Comparison of ENCODE assay signal across 24 cellular contexts in the genomic region with DNA sequence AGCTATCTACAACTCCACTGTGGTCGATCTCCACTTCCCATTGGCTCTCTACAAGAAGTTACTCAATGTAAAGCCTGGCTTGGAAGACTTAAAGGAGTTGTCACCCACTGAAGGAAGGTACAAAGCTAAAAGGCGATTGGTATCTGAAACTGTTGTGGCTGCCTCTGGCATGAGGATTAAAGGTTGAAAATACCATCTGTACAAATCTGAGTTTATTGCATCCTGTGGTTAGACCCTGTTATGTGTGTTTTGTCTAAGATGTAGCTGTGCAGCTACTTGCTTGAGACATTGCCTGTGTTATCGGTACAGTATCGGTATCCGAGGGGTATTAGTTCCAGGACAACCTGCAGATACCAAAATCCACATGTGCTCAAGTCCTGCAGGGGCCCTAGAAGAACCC.
"Had no signal": no experiment of that assay in that cellular context is flagged by ENCODE, and none has a peak within 500 bp of the region (broad histone marks: within the 10 kb centered on the region; RNA-seq: fewer than 3 reads in every experiment).

No MANE protein-coding gene starts in this region.

- H3K27me3 ChIP-seq: dorsolateral prefrontal cortex, esophagus muscularis mucosa, gastroesophageal sphincter, heart left ventricle, hepatocyte, left lung had no signal

- H3K79me2 ChIP-seq: hepatocyte had no signal

- H3K4me2 ChIP-seq: hepatocyte had no signal

- FAIRE-seq: colon, endothelial cell of umbilical vein had no signal

- H3K9me3 ChIP-seq: esophagus muscularis mucosa, gastroesophageal sphincter, left lung, lower lobe of right lung, mucosa of descending colon had no signal

- H2AFZ ChIP-seq: hepatocyte had no signal

- H3K27ac ChIP-seq: coronary artery, dorsolateral prefrontal cortex, esophagus muscularis mucosa, gastroesophageal sphincter, heart left ventricle, hepatocyte, left lung, lower lobe of right lung had no signal

- DNase-seq: dermis blood vessel endothelial cell; dorsolateral prefrontal cortex; effector CD4-positive, alpha-beta T cell; effector memory CD4-positive, alpha-beta T cell; foreskin fibroblast; foreskin melanocyte; heart left ventricle; hypothalamus; immature natural killer cell; islet precursor cell; left cardiac atrium; left lung; left ventricle myocardium superior; lower lobe of right lung; mesenchymal stem cell; mucosa of descending colon; naive B cell; naive thymus-derived CD8-positive, alpha-beta T cell had no signal

- H3K4me3 ChIP-seq: coronary artery, dorsolateral prefrontal cortex, esophagus muscularis mucosa, gastroesophageal sphincter, heart left ventricle, hepatocyte, left lung, lower lobe of right lung, mucosa of descending colon had no signal

- ATAC-seq: gastroesophageal sphincter; heart left ventricle; left cardiac atrium; left lung; left ventricle myocardium superior; lower lobe of right lung; mucosa of descending colon; naive thymus-derived CD8-positive, alpha-beta T cell had no signal

- H3K4me1 ChIP-seq: esophagus muscularis mucosa, gastroesophageal sphincter, heart left ventricle, left lung, lower lobe of right lung had no signal
